Comparison of ENCODE assay signal across 1 cellular context in the genomic region with DNA sequence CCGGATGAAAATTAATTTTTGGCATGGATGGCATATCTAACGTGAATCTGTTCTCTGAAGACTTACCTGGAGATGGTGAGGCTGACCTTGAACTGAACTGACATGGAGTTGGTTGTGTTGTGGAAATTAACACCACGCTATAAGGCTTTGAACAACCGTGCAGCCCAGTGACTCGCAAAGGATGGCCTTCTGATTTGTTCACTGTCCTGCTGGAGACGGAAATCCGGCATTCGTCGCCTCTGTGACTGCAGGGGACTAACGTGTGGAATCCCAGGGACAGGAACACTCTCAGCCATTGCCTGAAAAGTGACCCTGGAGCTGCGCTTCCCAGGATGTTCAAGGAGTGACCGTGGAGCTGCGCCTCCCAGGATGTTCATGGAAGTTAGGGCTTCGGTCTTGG.
TF ChIP-seq lines count a peak whose summit lies in the region.

No MANE protein-coding gene starts in this region.

TF ChIP-seq in IMR-90, 13 proteins besides CTCF, POLR2A, EP300 and RAD21 (continued from another document):
- TF ChIP-seq, protein P1, sequence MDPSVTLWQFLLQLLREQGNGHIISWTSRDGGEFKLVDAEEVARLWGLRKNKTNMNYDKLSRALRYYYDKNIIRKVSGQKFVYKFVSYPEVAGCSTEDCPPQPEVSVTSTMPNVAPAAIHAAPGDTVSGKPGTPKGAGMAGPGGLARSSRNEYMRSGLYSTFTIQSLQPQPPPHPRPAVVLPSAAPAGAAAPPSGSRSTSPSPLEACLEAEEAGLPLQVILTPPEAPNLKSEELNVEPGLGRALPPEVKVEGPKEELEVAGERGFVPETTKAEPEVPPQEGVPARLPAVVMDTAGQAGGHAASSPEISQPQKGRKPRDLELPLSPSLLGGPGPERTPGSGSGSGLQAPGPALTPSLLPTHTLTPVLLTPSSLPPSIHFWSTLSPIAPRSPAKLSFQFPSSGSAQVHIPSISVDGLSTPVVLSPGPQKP (IDR thresholded peaks at IDR 0.05; ENCODE audit: borderline replicate concordance, low read depth, low read length) = no peak
